Comparison of ENCODE assay signal across 8 cellular contexts in the genomic region with DNA sequence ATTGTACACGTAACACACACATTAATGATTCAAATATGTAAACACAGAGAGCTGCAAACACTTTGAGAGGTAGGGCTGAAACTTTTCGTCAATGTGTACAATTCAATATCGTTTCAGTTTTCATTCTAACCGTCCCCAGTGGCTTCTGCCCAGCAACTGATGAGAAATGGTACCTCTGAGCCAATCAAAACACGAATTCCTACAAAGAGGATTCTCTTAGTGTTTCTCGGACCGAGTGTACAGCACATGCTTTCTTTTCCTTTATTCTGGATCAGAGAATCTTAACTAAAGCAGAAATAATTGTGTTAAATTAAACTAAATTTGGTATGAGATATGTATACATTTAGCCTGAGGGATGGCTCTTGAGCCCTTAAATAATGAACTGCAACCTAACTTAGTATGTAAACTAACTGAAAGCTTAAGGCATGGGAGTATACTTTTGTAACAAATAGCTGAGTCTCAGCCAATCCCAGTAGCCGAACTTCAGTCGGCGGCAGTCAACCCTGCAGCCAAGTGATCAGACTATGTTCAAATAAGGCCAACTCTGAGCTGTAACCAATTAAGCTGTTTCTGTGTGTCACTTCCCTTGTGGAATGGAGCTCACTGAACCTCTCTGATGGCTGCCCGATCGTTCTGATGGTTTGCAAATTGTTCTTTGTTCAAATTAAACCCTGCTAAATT. TPM values are rescaled to one million over a fixed set of nuclear protein-coding genes. Genes with fewer than 3 reads are reported as not detected.
DNase-seq lines count a peak whose midpoint lies in the region; ATAC-seq and FAIRE-seq lines count a peak whose summit lies in the region.

No MANE protein-coding gene starts in this region.

- H3K4me1 ChIP-seq in iPS-20b (ENCODE audit: insufficient read depth, low read length) (peaks cover 19% of the 10 kb centered on the region), small intestine (ENCODE audit: control insufficient read depth in 2 of 2, insufficient read depth in 1 of 2, low read depth in 1 of 2, low read length in 1 of 2) (peaks cover 0 to 10% of the 10 kb centered on the region in 2 donors)

- H3K27me3 ChIP-seq in iPS-20b (ENCODE audit: insufficient read depth, low read length) (no peaks in the 10 kb centered on the region), small intestine (ENCODE audit: control insufficient read depth in 2 of 2, insufficient read depth in 2 of 2, low read length in 2 of 2) (no peaks in the 10 kb centered on the region)

- H3K4me3 ChIP-seq in iPS-20b (ENCODE audit: low read length) (peak overlapping the region; percentile 64), small intestine (ENCODE audit: low read depth in 1 of 2, low read length in 2 of 2) (peak overlapping the region in 1 of 2 donors; percentile 40)

- DNase-seq in NCI-H2081 (lab: John Stamatoyannopoulos, UW): peak; percentile 73 to 93
- peak; percentile 80 for DNase-seq in UCSD-AML1 (lab: John Stamatoyannopoulos, UW; ENCODE audit: unreplicated experiment)
- peak; percentile 69 for DNase-seq in brain pericyte (ENCODE audit: low read depth, low spot score)
- DNase-seq in small intestine: peak; percentile 97
- DNase-seq in NCI-H187 treated with DMSO at 0.1 percent for 48 hours (lab: John Stamatoyannopoulos, UW): no peak

- peak; percentile 36 for FAIRE-seq in small intestine (lab: Jason Lieb, UNC)

- H3K27ac ChIP-seq in iPS-20b (ENCODE audit: low read length) (peak overlapping the region; percentile 8), small intestine (ENCODE audit: low read depth in 1 of 2, low read length in 1 of 2) (peak overlapping the region; percentile 93 to 96)

- H3K36me3 ChIP-seq in iPS-20b (ENCODE audit: insufficient read depth, low read depth, low read length): peaks cover 4% of the 10 kb centered on the region; the same call in 1 of the 2 replicates
- H3K36me3 ChIP-seq in small intestine (ENCODE audit: control insufficient read depth in 2 of 2, insufficient read depth in 2 of 2, low read length in 2 of 2): no peaks in the 10 kb centered on the region

- H3K9me3 ChIP-seq in iPS-20b (ENCODE audit: insufficient read depth, low read depth, low read length): no peaks in the 10 kb centered on the region
- H3K9me3 ChIP-seq in small intestine (ENCODE audit: control insufficient read depth, low read depth): no peaks in the 10 kb centered on the region

- ATAC-seq in GM18498 (IDR thresholded peaks at IDR 0.05; ENCODE audit: unreplicated experiment) (peak; percentile 92), HG02885 (IDR thresholded peaks at IDR 0.05; ENCODE audit: poor library complexity, unreplicated experiment) (peak; percentile 92)

- peak overlapping the region; percentile 72; the same call in 1 of the 2 replicates for H3K9ac ChIP-seq in iPS-20b (ENCODE audit: low read depth, low read length)

- WGBS in small intestine, 3 donors: 0 to 1% (median 1%) methylated on average over 12 of the region's 12 CpGs

RNA-seq across cellular contexts. Expression of a gene that starts 16.1 kb away (rescaled TPM):
- polyA plus RNA-seq in small intestine: 10 to 100 TPM; 15.4 to 19.6 (median 17.2) TPM

RNA-seq across cellular contexts. Expression of a gene that starts 26.2 kb away (rescaled TPM):
- under 1 TPM in 1 of 3 donors, not detected in 2; 0.48 TPM for polyA plus RNA-seq in small intestine

RNA-seq across cellular contexts. Expression of a gene that starts 33.6 kb away (rescaled TPM):
- 10 to 100 TPM in 2 of 3 donors, 1 to 10 TPM in 1; 8.9 to 19.6 (median 14.3) TPM for polyA plus RNA-seq in small intestine
